ENCODE assay signal across 17 cellular contexts in genomic region chr20:24034820-24035219, GRCh38. TPM values are rescaled to one million over a fixed set of nuclear protein-coding genes. Genes with fewer than 3 reads are reported as not detected.
DNase-seq lines count a peak whose midpoint lies in the region; ATAC-seq and TF ChIP-seq lines count a peak whose summit lies in the region.
"Had no signal": no experiment of that assay in that cellular context is flagged by ENCODE, and none has a peak within 500 bp of the region (broad histone marks: within the 10 kb centered on the region; RNA-seq: fewer than 3 reads in every experiment).

No MANE protein-coding gene starts in this region.

- peaks cover 18% of the 10 kb centered on the region for H3K36me3 Mint-ChIP-seq in activated CD8-positive, alpha-beta T cell treated with anti-CD3 and anti-CD28 coated beads, Interleukin-2, amount 10 ng/mL, durations not matched to agents 7 days and 5 days (ENCODE audit: low read depth)
- H3K36me3 Mint-ChIP-seq in activated CD8-positive, alpha-beta T cell treated with anti-CD3 and anti-CD28 coated beads for 36 hours (ENCODE audit: low read depth) = peaks cover 2% of the 10 kb centered on the region

- POLR2A ChIA-PET in activated CD8-positive, alpha-beta T cell treated with anti-CD3 and anti-CD28 coated beads, Interleukin-2, amount 10 ng/mL, durations not matched to agents 7 days and 5 days (lab: Charles Lee) = interaction anchor here (1.2 kb wide), 1 partner anchor 7 kb away, joined by 4 read pairs; no protein-coding TSS in a partner anchor
- POLR2A ChIA-PET in activated CD8-positive, alpha-beta T cell treated with anti-CD3 and anti-CD28 coated beads for 36 hours (lab: Charles Lee) = interaction anchor here (1.0 to 1.9 kb wide), 2 partner anchors 10 kb away, joined by 3 to 6 read pairs; no protein-coding TSS in a partner anchor
- POLR2A ChIA-PET in RWPE1 (lab: Yijun Ruan, JAX; ENCODE audit: low non-redundant PET) = no interaction called here

- no peaks in the 10 kb centered on the region for H3K27me3 ChIP-seq in foreskin keratinocyte
- H3K27me3 ChIP-seq: tibial artery had no signal

- DNase-seq in activated CD8-positive, alpha-beta T cell treated with anti-CD3 and anti-CD28 coated beads, Interleukin-2, amount 10 ng/mL, durations not matched to agents 7 days and 5 days = no peak
- no peak for DNase-seq in activated CD8-positive, alpha-beta T cell treated with anti-CD3 and anti-CD28 coated beads for 36 hours
- DNase-seq in RWPE1 (ENCODE audit: low spot score) (peak; percentile 12), foreskin keratinocyte (peak; percentile 10 to 24), germinal center (ENCODE audit: low spot score) (no peak), NK-92 (lab: John Stamatoyannopoulos, UW; ENCODE audit: unreplicated experiment) (no peak)
- DNase-seq: activated CD4-positive, alpha-beta T cell treated with anti-CD3 and anti-CD28 coated beads, Interleukin-2, amount 10 ng/mL, durations not matched to agents 24 days and 14 days; activated T-cell treated with anti-CD3 and anti-CD28 coated beads, Interleukin-2, amount 50 U/mL, for 48 hours; amniotic stem cell; NCI-H187 treated with DMSO at 0.1 percent for 48 hours; stimulated activated CD8-positive, alpha-beta memory T cell treated with anti-CD3 and anti-CD28 coated beads, Interleukin-4, amount 100 ng/mL, for 48 hours; tibial artery had no signal

- no peaks in the 10 kb centered on the region for H3K9me3 Mint-ChIP-seq in activated CD8-positive, alpha-beta T cell treated with anti-CD3 and anti-CD28 coated beads, Interleukin-2, amount 10 ng/mL, durations not matched to agents 7 days and 5 days (ENCODE audit: insufficient read depth)
- peaks cover 2% of the 10 kb centered on the region for H3K9me3 Mint-ChIP-seq in activated CD8-positive, alpha-beta T cell treated with anti-CD3 and anti-CD28 coated beads for 36 hours

- no peak for ATAC-seq in activated CD8-positive, alpha-beta T cell treated with anti-CD3 and anti-CD28 coated beads, Interleukin-2, amount 10 ng/mL, durations not matched to agents 7 days and 5 days
- no peak for ATAC-seq in activated CD8-positive, alpha-beta T cell treated with anti-CD3 and anti-CD28 coated beads for 36 hours
- ATAC-seq in foreskin keratinocyte (peak; percentile 33), HG02623 (IDR thresholded peaks at IDR 0.05; ENCODE audit: unreplicated experiment) (no peak), HG02588 (IDR thresholded peaks at IDR 0.05; ENCODE audit: unreplicated experiment) (no peak)

- CTCF ChIA-PET in activated CD8-positive, alpha-beta T cell treated with anti-CD3 and anti-CD28 coated beads, Interleukin-2, amount 10 ng/mL, durations not matched to agents 7 days and 5 days (lab: Charles Lee) = interaction anchor here (0.9 kb wide), 1 partner anchor 9 kb away, joined by 4 read pairs; no protein-coding TSS in a partner anchor
- CTCF ChIA-PET in activated CD8-positive, alpha-beta T cell treated with anti-CD3 and anti-CD28 coated beads for 36 hours (lab: Charles Lee) = no interaction called here
- CTCF ChIA-PET in RWPE1 (lab: Yijun Ruan, JAX) = no interaction called here

- no peaks in the 10 kb centered on the region for H3K4me1 ChIP-seq in foreskin keratinocyte
- H3K4me1 ChIP-seq: tibial artery had no signal

- peak overlapping the region; percentile 11 for H3K27ac Mint-ChIP-seq in activated CD8-positive, alpha-beta T cell treated with anti-CD3 and anti-CD28 coated beads, Interleukin-2, amount 10 ng/mL, durations not matched to agents 7 days and 5 days
- H3K27ac Mint-ChIP-seq in activated CD8-positive, alpha-beta T cell treated with anti-CD3 and anti-CD28 coated beads for 36 hours = no peak overlapping the region
- H3K27ac Mint-ChIP-seq: activated CD4-positive, alpha-beta T cell treated with anti-CD3 and anti-CD28 coated beads, Interleukin-2, amount 10 ng/mL, durations not matched to agents 24 days and 14 days had no signal

- H3K27me3 Mint-ChIP-seq in activated CD8-positive, alpha-beta T cell treated with anti-CD3 and anti-CD28 coated beads, Interleukin-2, amount 10 ng/mL, durations not matched to agents 7 days and 5 days (ENCODE audit: low read depth) = no peaks in the 10 kb centered on the region
- no peaks in the 10 kb centered on the region for H3K27me3 Mint-ChIP-seq in activated CD8-positive, alpha-beta T cell treated with anti-CD3 and anti-CD28 coated beads for 36 hours
- H3K27me3 Mint-ChIP-seq: activated CD4-positive, alpha-beta T cell treated with anti-CD3 and anti-CD28 coated beads, Interleukin-2, amount 10 ng/mL, durations not matched to agents 24 days and 14 days had no signal

- no peak overlapping the region for H3K4me3 Mint-ChIP-seq in activated CD8-positive, alpha-beta T cell treated with anti-CD3 and anti-CD28 coated beads, Interleukin-2, amount 10 ng/mL, durations not matched to agents 7 days and 5 days
- H3K4me3 Mint-ChIP-seq in activated CD8-positive, alpha-beta T cell treated with anti-CD3 and anti-CD28 coated beads for 36 hours = no peak overlapping the region
- H3K4me3 Mint-ChIP-seq: activated CD4-positive, alpha-beta T cell treated with anti-CD3 and anti-CD28 coated beads, Interleukin-2, amount 10 ng/mL, durations not matched to agents 24 days and 14 days had no signal

- no peak for TF ChIP-seq CTCF in activated CD8-positive, alpha-beta T cell treated with anti-CD3 and anti-CD28 coated beads for 36 hours (IDR thresholded peaks at IDR 0.05)
- no peak for TF ChIP-seq CTCF in RWPE1 (conservative IDR thresholded peaks at IDR 0.05; ENCODE audit: low read depth)
- TF ChIP-seq CTCF in foreskin keratinocyte (conservative IDR thresholded peaks at IDR 0.05) = no peak

- intact Hi-C loops in activated CD8-positive, alpha-beta T cell treated with anti-CD3 and anti-CD28 coated beads for 36 hours (cut with micrococcal nuclease) = no loop called here

- H3K27ac ChIP-seq in RWPE1 (no peak overlapping the region), foreskin keratinocyte (no peak overlapping the region)
- H3K27ac ChIP-seq: coronary artery, parathyroid adenoma, tibial artery had no signal

- peaks cover 66% of the 10 kb centered on the region for H3K4me1 Mint-ChIP-seq in activated CD8-positive, alpha-beta T cell treated with anti-CD3 and anti-CD28 coated beads, Interleukin-2, amount 10 ng/mL, durations not matched to agents 7 days and 5 days (ENCODE audit: low read depth)
- peaks cover 21% of the 10 kb centered on the region for H3K4me1 Mint-ChIP-seq in activated CD8-positive, alpha-beta T cell treated with anti-CD3 and anti-CD28 coated beads for 36 hours (ENCODE audit: low read depth)

RNA-seq across cellular contexts. Expression of gene GGTLC1, which starts 46.2 kb away (rescaled TPM):
- not detected for total RNA-seq in activated CD8-positive, alpha-beta T cell treated with anti-CD3 and anti-CD28 coated beads, Interleukin-2, amount 10 ng/mL, durations not matched to agents 7 days and 5 days
- not detected for total RNA-seq in activated CD8-positive, alpha-beta T cell treated with anti-CD3 and anti-CD28 coated beads for 36 hours
- not detected in 2 replicates for total RNA-seq in foreskin keratinocyte
- not detected in 2 replicates for polyA plus RNA-seq in foreskin keratinocyte
- total RNA-seq: activated CD4-positive, alpha-beta T cell treated with anti-CD3 and anti-CD28 coated beads, Interleukin-2, amount 10 ng/mL, durations not matched to agents 24 days and 14 days; mononuclear cell had no signal

Comparison
In these comparisons a context has a peak if more than half of its experiments do, and no peak if none do; other contexts are left out.
1. DNase-seq: peak in RWPE1 (single experiment) and foreskin keratinocyte (2 of 2); none in activated CD8-positive, alpha-beta T cell treated with anti-CD3 and anti-CD28 coated beads, Interleukin-2, amount 10 ng/mL, durations not matched to agents 7 days and 5 days (single experiment), activated CD8-positive, alpha-beta T cell treated with anti-CD3 and anti-CD28 coated beads for 36 hours (single experiment), germinal center (single experiment) and NK-92 (single experiment).